In the genomic region with DNA sequence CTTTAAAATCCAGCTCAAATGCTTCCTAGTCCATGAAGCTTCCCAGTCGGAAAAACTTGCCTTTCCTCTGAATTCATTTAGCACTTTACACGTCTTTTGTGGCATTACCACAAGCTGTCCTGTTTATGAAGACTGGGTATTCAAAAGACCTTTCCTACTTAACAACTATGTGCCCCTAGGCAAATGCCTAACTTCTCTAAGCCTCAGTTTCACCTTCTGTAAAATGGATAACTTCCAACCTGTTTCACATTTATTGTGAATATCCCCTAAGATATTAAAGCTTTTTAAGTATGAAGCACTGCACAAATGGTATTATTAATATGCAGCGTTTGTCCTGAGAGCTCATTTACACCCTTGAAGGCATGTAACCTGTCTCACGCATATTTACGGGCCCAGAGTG, we compare ENCODE assay signal across 1 cellular context.
TF ChIP-seq lines count a peak whose summit lies in the region.

No MANE protein-coding gene starts in this region.

TF ChIP-seq in GM23338, 12 proteins besides CTCF, POLR2A, EP300 and RAD21 (continued from another document):
- TF ChIP-seq, protein P1, sequence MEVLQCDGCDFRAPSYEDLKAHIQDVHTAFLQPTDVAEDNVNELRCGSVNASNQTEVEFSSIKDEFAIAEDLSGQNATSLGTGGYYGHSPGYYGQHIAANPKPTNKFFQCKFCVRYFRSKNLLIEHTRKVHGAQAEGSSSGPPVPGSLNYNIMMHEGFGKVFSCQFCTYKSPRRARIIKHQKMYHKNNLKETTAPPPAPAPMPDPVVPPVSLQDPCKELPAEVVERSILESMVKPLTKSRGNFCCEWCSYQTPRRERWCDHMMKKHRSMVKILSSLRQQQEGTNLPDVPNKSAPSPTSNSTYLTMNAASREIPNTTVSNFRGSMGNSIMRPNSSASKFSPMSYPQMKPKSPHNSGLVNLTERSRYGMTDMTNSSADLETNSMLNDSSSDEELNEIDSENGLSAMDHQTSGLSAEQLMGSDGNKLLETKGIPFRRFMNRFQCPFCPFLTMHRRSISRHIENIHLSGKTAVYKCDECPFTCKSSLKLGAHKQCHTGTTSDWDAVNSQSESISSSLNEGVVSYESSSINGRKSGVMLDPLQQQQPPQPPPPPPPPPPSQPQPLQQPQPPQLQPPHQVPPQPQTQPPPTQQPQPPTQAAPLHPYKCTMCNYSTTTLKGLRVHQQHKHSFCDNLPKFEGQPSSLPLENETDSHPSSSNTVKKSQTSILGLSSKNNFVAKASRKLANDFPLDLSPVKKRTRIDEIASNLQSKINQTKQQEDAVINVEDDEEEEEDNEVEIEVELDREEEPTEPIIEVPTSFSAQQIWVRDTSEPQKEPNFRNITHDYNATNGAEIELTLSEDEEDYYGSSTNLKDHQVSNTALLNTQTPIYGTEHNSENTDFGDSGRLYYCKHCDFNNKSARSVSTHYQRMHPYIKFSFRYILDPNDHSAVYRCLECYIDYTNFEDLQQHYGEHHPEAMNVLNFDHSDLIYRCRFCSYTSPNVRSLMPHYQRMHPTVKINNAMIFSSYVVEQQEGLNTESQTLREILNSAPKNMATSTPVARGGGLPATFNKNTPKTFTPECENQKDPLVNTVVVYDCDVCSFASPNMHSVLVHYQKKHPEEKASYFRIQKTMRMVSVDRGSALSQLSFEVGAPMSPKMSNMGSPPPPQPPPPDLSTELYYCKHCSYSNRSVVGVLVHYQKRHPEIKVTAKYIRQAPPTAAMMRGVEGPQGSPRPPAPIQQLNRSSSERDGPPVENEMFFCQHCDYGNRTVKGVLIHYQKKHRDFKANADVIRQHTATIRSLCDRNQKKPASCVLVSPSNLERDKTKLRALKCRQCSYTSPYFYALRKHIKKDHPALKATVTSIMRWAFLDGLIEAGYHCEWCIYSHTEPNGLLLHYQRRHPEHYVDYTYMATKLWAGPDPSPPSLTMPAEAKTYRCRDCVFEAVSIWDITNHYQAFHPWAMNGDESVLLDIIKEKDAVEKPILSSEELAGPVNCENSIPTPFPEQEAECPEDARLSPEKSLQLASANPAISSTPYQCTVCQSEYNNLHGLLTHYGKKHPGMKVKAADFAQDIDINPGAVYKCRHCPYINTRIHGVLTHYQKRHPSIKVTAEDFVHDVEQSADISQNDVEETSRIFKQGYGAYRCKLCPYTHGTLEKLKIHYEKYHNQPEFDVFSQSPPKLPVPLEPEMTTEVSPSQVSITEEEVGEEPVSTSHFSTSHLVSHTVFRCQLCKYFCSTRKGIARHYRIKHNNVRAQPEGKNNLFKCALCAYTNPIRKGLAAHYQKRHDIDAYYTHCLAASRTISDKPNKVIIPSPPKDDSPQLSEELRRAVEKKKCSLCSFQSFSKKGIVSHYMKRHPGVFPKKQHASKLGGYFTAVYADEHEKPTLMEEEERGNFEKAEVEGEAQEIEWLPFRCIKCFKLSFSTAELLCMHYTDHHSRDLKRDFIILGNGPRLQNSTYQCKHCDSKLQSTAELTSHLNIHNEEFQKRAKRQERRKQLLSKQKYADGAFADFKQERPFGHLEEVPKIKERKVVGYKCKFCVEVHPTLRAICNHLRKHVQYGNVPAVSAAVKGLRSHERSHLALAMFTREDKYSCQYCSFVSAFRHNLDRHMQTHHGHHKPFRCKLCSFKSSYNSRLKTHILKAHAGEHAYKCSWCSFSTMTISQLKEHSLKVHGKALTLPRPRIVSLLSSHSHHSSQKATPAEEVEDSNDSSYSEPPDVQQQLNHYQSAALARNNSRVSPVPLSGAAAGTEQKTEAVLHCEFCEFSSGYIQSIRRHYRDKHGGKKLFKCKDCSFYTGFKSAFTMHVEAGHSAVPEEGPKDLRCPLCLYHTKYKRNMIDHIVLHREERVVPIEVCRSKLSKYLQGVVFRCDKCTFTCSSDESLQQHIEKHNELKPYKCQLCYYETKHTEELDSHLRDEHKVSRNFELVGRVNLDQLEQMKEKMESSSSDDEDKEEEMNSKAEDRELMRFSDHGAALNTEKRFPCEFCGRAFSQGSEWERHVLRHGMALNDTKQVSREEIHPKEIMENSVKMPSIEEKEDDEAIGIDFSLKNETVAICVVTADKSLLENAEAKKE (CRISPR knock-in tag; IDR thresholded peaks at IDR 0.05): no peak
- TF ChIP-seq ETS1 (IDR thresholded peaks at IDR 0.05) (no peak), JUNB (IDR thresholded peaks at IDR 0.05; ENCODE audit: unreplicated experiment) (no peak), POLR2AphosphoS5 (IDR thresholded peaks at IDR 0.05; ENCODE audit: low read depth) (no peak), NANOG (IDR thresholded peaks at IDR 0.05; ENCODE audit: borderline replicate concordance) (no peak), EZH2phosphoT487 (IDR thresholded peaks at IDR 0.05; ENCODE audit: unreplicated experiment) (no peak), CREB1 (CRISPR knock-in tag; IDR thresholded peaks at IDR 0.05; ENCODE audit: low read depth) (no peak), ZNF114 (CRISPR knock-in tag; IDR thresholded peaks at IDR 0.05) (no peak)
- TF ChIP-seq, protein P2, sequence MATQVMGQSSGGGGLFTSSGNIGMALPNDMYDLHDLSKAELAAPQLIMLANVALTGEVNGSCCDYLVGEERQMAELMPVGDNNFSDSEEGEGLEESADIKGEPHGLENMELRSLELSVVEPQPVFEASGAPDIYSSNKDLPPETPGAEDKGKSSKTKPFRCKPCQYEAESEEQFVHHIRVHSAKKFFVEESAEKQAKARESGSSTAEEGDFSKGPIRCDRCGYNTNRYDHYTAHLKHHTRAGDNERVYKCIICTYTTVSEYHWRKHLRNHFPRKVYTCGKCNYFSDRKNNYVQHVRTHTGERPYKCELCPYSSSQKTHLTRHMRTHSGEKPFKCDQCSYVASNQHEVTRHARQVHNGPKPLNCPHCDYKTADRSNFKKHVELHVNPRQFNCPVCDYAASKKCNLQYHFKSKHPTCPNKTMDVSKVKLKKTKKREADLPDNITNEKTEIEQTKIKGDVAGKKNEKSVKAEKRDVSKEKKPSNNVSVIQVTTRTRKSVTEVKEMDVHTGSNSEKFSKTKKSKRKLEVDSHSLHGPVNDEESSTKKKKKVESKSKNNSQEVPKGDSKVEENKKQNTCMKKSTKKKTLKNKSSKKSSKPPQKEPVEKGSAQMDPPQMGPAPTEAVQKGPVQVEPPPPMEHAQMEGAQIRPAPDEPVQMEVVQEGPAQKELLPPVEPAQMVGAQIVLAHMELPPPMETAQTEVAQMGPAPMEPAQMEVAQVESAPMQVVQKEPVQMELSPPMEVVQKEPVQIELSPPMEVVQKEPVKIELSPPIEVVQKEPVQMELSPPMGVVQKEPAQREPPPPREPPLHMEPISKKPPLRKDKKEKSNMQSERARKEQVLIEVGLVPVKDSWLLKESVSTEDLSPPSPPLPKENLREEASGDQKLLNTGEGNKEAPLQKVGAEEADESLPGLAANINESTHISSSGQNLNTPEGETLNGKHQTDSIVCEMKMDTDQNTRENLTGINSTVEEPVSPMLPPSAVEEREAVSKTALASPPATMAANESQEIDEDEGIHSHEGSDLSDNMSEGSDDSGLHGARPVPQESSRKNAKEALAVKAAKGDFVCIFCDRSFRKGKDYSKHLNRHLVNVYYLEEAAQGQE (IDR thresholded peaks at IDR 0.05; ENCODE audit: unreplicated experiment): no peak
TF ChIP-seq in GM23338: peak in this region for 0.
